ENCODE assay signal across 24 cellular contexts in the genomic region with DNA sequence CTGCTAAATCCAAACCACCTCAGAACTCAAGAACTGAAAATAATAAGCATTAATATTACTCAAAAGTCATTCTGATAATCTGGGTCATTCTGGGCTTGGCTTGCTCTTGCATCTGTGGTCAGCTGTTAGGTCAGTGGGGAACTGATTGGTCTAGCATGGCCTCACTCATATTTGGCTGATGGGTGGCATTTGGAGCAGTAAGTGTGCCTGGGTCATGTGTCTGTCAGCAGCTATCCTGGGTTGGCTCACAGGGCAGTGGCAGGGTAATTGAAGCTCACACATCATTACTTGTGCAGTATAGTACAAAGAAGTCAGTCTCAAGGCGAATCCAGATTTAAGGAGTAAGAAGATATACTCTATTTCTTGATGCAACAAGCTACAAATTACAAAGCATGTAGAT. TPM values are rescaled to one million over a fixed set of nuclear protein-coding genes. Genes with fewer than 3 reads are reported as not detected.
DNase-seq lines count a peak whose midpoint lies in the region; ATAC-seq, FAIRE-seq and TF ChIP-seq lines count a peak whose summit lies in the region.
"Had no signal": no experiment of that assay in that cellular context is flagged by ENCODE, and none has a peak within 500 bp of the region (broad histone marks: within the 10 kb centered on the region; RNA-seq: fewer than 3 reads in every experiment).

No MANE protein-coding gene starts in this region.

- H3K4me3 ChIP-seq in A549: no peak overlapping the region
- no peak overlapping the region for H3K4me3 ChIP-seq in right cardiac atrium (ENCODE audit: low read length)
- no peak overlapping the region for H3K4me3 ChIP-seq in CD8-positive, alpha-beta T cell (ENCODE audit: low read depth, low read length)
- H3K4me3 ChIP-seq: ascending aorta, esophagus muscularis mucosa, skin epidermis, upper lobe of left lung had no signal

- TF ChIP-seq RAD21 in A549 (conservative IDR thresholded peaks at IDR 0.05 in 1 of 2, IDR thresholded peaks at IDR 0.05 in 1 of 2): no peak

- H3K27ac ChIP-seq in A549: no peak overlapping the region
- H3K27ac ChIP-seq in right cardiac atrium (ENCODE audit: low read length): no peak overlapping the region
- H3K27ac ChIP-seq in CD8-positive, alpha-beta T cell (ENCODE audit: low read depth, low read length): no peak overlapping the region
- H3K27ac ChIP-seq: ascending aorta, esophagus muscularis mucosa, skin epidermis, upper lobe of left lung, WERI-Rb-1 had no signal

- TF ChIP-seq CTCF in A549 (IDR thresholded peaks at IDR 0.05): no peak
- no peak for TF ChIP-seq CTCF in CD8-positive, alpha-beta T cell (IDR thresholded peaks at IDR 0.05)

- H3K4me3 Mint-ChIP-seq in activated naive CD8-positive, alpha-beta T cell treated with anti-CD3 and anti-CD28 coated beads for 36 hours: no peak overlapping the region
- H3K4me3 Mint-ChIP-seq in CD8-positive, alpha-beta T cell: no peak overlapping the region
- H3K4me3 Mint-ChIP-seq: activated CD4-positive, alpha-beta memory T cell treated with anti-CD3 and anti-CD28 coated beads for 36 hours; activated naive CD4-positive, alpha-beta T cell treated with anti-CD3 and anti-CD28 coated beads for 36 hours; natural killer cell treated with Interleukin-12 subunit alpha and Interleukin-12 subunit beta and Interleukin-15 and Interleukin-18, amount 100 ng/mL, for 72 hours; T-helper 17 cell had no signal

- ATAC-seq in A549: peak; percentile 30 to 48
- ATAC-seq in right cardiac atrium: peak; percentile 47 to 58
- ATAC-seq in CD8-positive, alpha-beta T cell: no peak
- ATAC-seq: T-helper 17 cell had no signal

- H3K9me3 Mint-ChIP-seq in activated naive CD8-positive, alpha-beta T cell treated with anti-CD3 and anti-CD28 coated beads for 36 hours: peaks cover 2% of the 10 kb centered on the region
- H3K9me3 Mint-ChIP-seq in CD8-positive, alpha-beta T cell: no peaks in the 10 kb centered on the region
- H3K9me3 Mint-ChIP-seq: activated CD4-positive, alpha-beta memory T cell treated with anti-CD3 and anti-CD28 coated beads for 36 hours; activated naive CD4-positive, alpha-beta T cell treated with anti-CD3 and anti-CD28 coated beads for 36 hours; natural killer cell treated with Interleukin-12 subunit alpha and Interleukin-12 subunit beta and Interleukin-15 and Interleukin-18, amount 100 ng/mL, for 72 hours had no signal

- no peak for TF ChIP-seq EP300 in A549 (IDR thresholded peaks at IDR 0.05)

- H3K4me1 ChIP-seq in A549: peaks cover 5% of the 10 kb centered on the region; the same call in 2 of the 3 replicates
- H3K4me1 ChIP-seq in right cardiac atrium (ENCODE audit: control insufficient read depth, insufficient read depth, low read length): peaks cover 3% of the 10 kb centered on the region
- H3K4me1 ChIP-seq in CD8-positive, alpha-beta T cell (ENCODE audit: insufficient read depth, low read length): no peaks in the 10 kb centered on the region
- H3K4me1 ChIP-seq: ascending aorta had no signal

- intact Hi-C loops in right cardiac atrium (cut with DNase I): no loop called here
- intact Hi-C loops in CD8-positive, alpha-beta T cell (cut with DNase I, micrococcal nuclease): no loop called here

- no peaks in the 10 kb centered on the region for H3K27me3 Mint-ChIP-seq in activated naive CD8-positive, alpha-beta T cell treated with anti-CD3 and anti-CD28 coated beads for 36 hours
- no peaks in the 10 kb centered on the region for H3K27me3 Mint-ChIP-seq in CD8-positive, alpha-beta T cell (ENCODE audit: low read depth)
- H3K27me3 Mint-ChIP-seq: activated CD4-positive, alpha-beta memory T cell treated with anti-CD3 and anti-CD28 coated beads for 36 hours; natural killer cell treated with Interleukin-12 subunit alpha and Interleukin-12 subunit beta and Interleukin-15 and Interleukin-18, amount 100 ng/mL, for 72 hours; T-helper 17 cell had no signal

- CTCF ChIA-PET in A549 (lab: Yijun Ruan, JAX): interaction anchor here (0.7 to 3.2 kb wide), 6 partner anchors 8 to 398 kb away, joined by 3 to 23 read pairs (median 4); no protein-coding TSS in a partner anchor
- CTCF ChIA-PET in CD8-positive, alpha-beta T cell (lab: Charles Lee): interaction anchor here (1.1 to 1.3 kb wide), 2 partner anchors 9 to 11 kb away, joined by 3 read pairs; no protein-coding TSS in a partner anchor

- no peak overlapping the region for H3K4me2 ChIP-seq in A549

- no peak for FAIRE-seq in A549 (lab: Jason Lieb, UNC)
- FAIRE-seq: GM18507 had no signal

- DNase-seq in A549 (ENCODE audit: low read depth in 1 of 2, low spot score in 1 of 2) (no peak), ELR (ENCODE audit: low read depth) (peak; percentile 22), right cardiac atrium (no peak), NCI-H2029 (lab: John Stamatoyannopoulos, UW) (no peak), NCI-H146 treated with DMSO at 0.1 percent for 48 hours (lab: John Stamatoyannopoulos, UW; ENCODE audit: unreplicated experiment) (no peak)
- no peak for DNase-seq in activated naive CD8-positive, alpha-beta T cell treated with anti-CD3 and anti-CD28 coated beads for 36 hours
- DNase-seq in CD8-positive, alpha-beta T cell: no peak
- DNase-seq: activated CD4-positive, alpha-beta memory T cell treated with anti-CD3 and anti-CD28 coated beads for 36 hours; activated naive CD4-positive, alpha-beta T cell treated with anti-CD3 and anti-CD28 coated beads for 36 hours; activated T-cell treated with anti-CD3 and anti-CD28 coated beads for 4 hours; cerebellar nuclear complex; NCI-H1436; NCI-H2171; NCI-H526 treated with DMSO at 0.1 percent for 48 hours; posterior cingulate gyrus; stimulated activated CD4-positive, alpha-beta T cell treated with anti-CD3 and anti-CD28 coated beads, Interleukin-2, amount 100 ng/mL, for 48 hours; T-helper 17 cell; upper lobe of left lung; WERI-Rb-1 had no signal

- peaks cover 6% of the 10 kb centered on the region for H3K36me3 ChIP-seq in CD8-positive, alpha-beta T cell (ENCODE audit: insufficient read depth, low read length)

- H3K9me3 ChIP-seq in A549 (no peaks in the 10 kb centered on the region), right cardiac atrium (ENCODE audit: control insufficient read depth, low read length) (no peaks in the 10 kb centered on the region)
- H3K9me3 ChIP-seq in CD8-positive, alpha-beta T cell (ENCODE audit: low read length): no peaks in the 10 kb centered on the region
- H3K9me3 ChIP-seq: ascending aorta, esophagus muscularis mucosa, upper lobe of left lung had no signal

- WGBS in A549 (ENCODE audit: missing lambda C conversion rate): 85% methylated on average over 1 of the region's 1 CpG
- WGBS in right cardiac atrium: 95% methylated on average over 1 of the region's 1 CpG

- H3K36me3 Mint-ChIP-seq in activated naive CD8-positive, alpha-beta T cell treated with anti-CD3 and anti-CD28 coated beads for 36 hours: peaks cover 37% of the 10 kb centered on the region
- peaks cover 36% of the 10 kb centered on the region for H3K36me3 Mint-ChIP-seq in CD8-positive, alpha-beta T cell

- H3K4me1 Mint-ChIP-seq in activated naive CD8-positive, alpha-beta T cell treated with anti-CD3 and anti-CD28 coated beads for 36 hours: peaks cover 25% of the 10 kb centered on the region
- H3K4me1 Mint-ChIP-seq in CD8-positive, alpha-beta T cell (ENCODE audit: low read depth): peaks cover 7% of the 10 kb centered on the region

- no peaks in the 10 kb centered on the region for H3K27me3 ChIP-seq in right cardiac atrium (ENCODE audit: control insufficient read depth, insufficient read depth)
- no peaks in the 10 kb centered on the region for H3K27me3 ChIP-seq in CD8-positive, alpha-beta T cell (ENCODE audit: insufficient read depth, low read length)
- H3K27me3 ChIP-seq: ascending aorta, esophagus muscularis mucosa, upper lobe of left lung had no signal

- TF ChIP-seq POLR2A in A549 (IDR thresholded peaks at IDR 0.05; ENCODE audit: low read length): no peak

- POLR2A ChIA-PET in A549 (lab: Yijun Ruan, JAX): interaction anchor here (0.6 to 2.7 kb wide), 2 partner anchors 10 to 308 kb away, joined by 4 to 14 read pairs; partner anchors contain the start of gene RPL37A
- POLR2A ChIA-PET in CD8-positive, alpha-beta T cell (lab: Charles Lee): interaction anchor here (3.1 kb wide), 1 partner anchor 10 kb away, joined by 8 read pairs; the partner anchor contains the start of gene RPL37A

- peak overlapping the region; percentile 39 for H3K27ac Mint-ChIP-seq in activated naive CD8-positive, alpha-beta T cell treated with anti-CD3 and anti-CD28 coated beads for 36 hours
- no peak overlapping the region for H3K27ac Mint-ChIP-seq in CD8-positive, alpha-beta T cell
- H3K27ac Mint-ChIP-seq: activated CD4-positive, alpha-beta memory T cell treated with anti-CD3 and anti-CD28 coated beads for 36 hours; activated naive CD4-positive, alpha-beta T cell treated with anti-CD3 and anti-CD28 coated beads for 36 hours; T-helper 17 cell had no signal

TF ChIP-seq in A549, 52 proteins besides CTCF, POLR2A, EP300 and RAD21:
- TF ChIP-seq CHD4 (IDR thresholded peaks at IDR 0.05; ENCODE audit: borderline replicate concordance) (no peak), JUN (IDR thresholded peaks at IDR 0.05) (peak in 1 of 2 experiments; percentile 47; a peak in 1 of 5 replicates)

RNA-seq across cellular contexts. Expression of gene RPL37A, which starts 9.6 kb away (rescaled TPM):
- polyA plus RNA-seq in A549 (2011; rRNA removed): 4,046 and 4,130 TPM in 2 replicates
- polyA plus RNA-seq in A549 (2012; cell fraction: cytosol; rRNA removed): 1,938 and 2,074 TPM in 2 replicates
- polyA plus RNA-seq in A549 (2012; cell fraction: nucleus; rRNA removed): 702 and 1,256 TPM in 2 replicates
- 4,215 to 4,381 TPM (median 4,330 TPM) in 3 replicates for polyA plus RNA-seq in A549 (2017; fragmentation: RNase III; extraction: RNeasy Plus Mini Kit Qiagen cat#74134 plus additional on column Dnase treatment)
- 862 and 1,170 TPM in 2 replicates for polyA minus RNA-seq in A549 (2011; rRNA and poly(A)+ RNA removed)
- total RNA-seq in activated naive CD8-positive, alpha-beta T cell treated with anti-CD3 and anti-CD28 coated beads for 36 hours: 1,000 to 10,000 TPM; 3,900 to 3,940 TPM
- 1,000 to 10,000 TPM; 1,836 to 2,258 (median 1,899) TPM for total RNA-seq in right cardiac atrium
- polyA plus RNA-seq in right cardiac atrium: 3,516 TPM
- total RNA-seq in CD8-positive, alpha-beta T cell: 1,000 to 10,000 TPM; 4,048 to 4,064 TPM
